Comparison of ENCODE assay signal across 27 cellular contexts in the genomic region with DNA sequence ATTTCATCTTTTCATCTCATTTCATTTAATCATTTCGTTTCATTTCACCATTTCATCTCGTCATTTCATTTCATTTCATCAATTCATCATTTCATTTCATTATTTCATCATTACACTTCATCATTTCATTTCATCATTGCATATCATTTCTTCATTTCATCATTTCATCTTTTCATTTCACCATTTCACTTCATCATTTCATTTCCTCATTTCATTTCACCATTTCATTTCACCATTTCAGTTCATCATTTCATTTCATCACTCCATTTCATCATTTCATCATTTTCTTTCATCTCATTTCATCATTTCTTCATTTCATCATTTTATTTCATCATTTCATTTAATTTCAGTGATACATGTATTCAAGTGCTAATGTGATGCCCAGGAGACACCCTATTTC.
"Had no signal": no experiment of that assay in that cellular context is flagged by ENCODE, and none has a peak within 500 bp of the region (broad histone marks: within the 10 kb centered on the region; RNA-seq: fewer than 3 reads in every experiment).

No MANE protein-coding gene starts in this region.

- H3K9me3 ChIP-seq: adrenal gland, body of pancreas, esophagus muscularis mucosa, gastroesophageal sphincter had no signal

- H3K4me3 ChIP-seq: adrenal gland, body of pancreas, esophagus muscularis mucosa, gastroesophageal sphincter, heart right ventricle, hepatocyte had no signal

- H3K4me1 ChIP-seq: adrenal gland, body of pancreas, foreskin keratinocyte had no signal

- H3K4me2 ChIP-seq: hepatocyte had no signal

- H2AFZ ChIP-seq: hepatocyte had no signal

- ATAC-seq: activated CD8-positive, alpha-beta T cell treated with anti-CD3 and anti-CD28 coated beads for 36 hours; activated naive CD8-positive, alpha-beta T cell treated with anti-CD3 and anti-CD28 coated beads, Interleukin-2, amount 50 U/mL, for 24 hours; activated T-cell treated with anti-CD3 and anti-CD28 coated beads, Interleukin-2, amount 50 U/mL, for 4 hours; body of pancreas; effector memory CD8-positive, alpha-beta T cell; foreskin keratinocyte; gastroesophageal sphincter; heart right ventricle; WTC11 had no signal

- H3K79me2 ChIP-seq: hepatocyte had no signal

- DNase-seq: activated CD4-positive, alpha-beta T cell treated with anti-CD3 and anti-CD28 coated beads for 48 hours; activated CD4-positive, alpha-beta T cell treated with anti-CD3 and anti-CD28 coated beads, Interleukin-2, amount 50 U/mL, for 1 hour; activated CD4-positive, alpha-beta T cell treated with anti-CD3 and anti-CD28 coated beads, Interleukin-2, amount 50 U/mL, for 48 hours; activated CD8-positive, alpha-beta memory T cell treated with anti-CD3 and anti-CD28 coated beads for 24 hours; activated CD8-positive, alpha-beta T cell treated with anti-CD3 and anti-CD28 coated beads for 36 hours; activated effector memory CD4-positive, alpha-beta T cell treated with anti-CD3 and anti-CD28 coated beads, Interleukin-2, amount 50 U/mL, for 16 hours; activated naive CD4-positive, alpha-beta T cell treated with anti-CD3 and anti-CD28 coated beads for 36 hours; activated naive CD8-positive, alpha-beta T cell treated with anti-CD3 and anti-CD28 coated beads for 36 hours; activated naive CD8-positive, alpha-beta T cell treated with anti-CD3 and anti-CD28 coated beads, Interleukin-2, amount 50 U/mL, for 24 hours; activated T-cell treated with anti-CD3 and anti-CD28 coated beads, Interleukin-2, amount 50 U/mL, for 4 hours; adrenal gland; amygdala; aorta; body of pancreas; caudate nucleus; cortex of kidney; dermis blood vessel endothelial cell; effector CD4-positive, alpha-beta T cell; effector memory CD8-positive, alpha-beta T cell; foreskin keratinocyte; heart right ventricle; T-helper 2 cell had no signal

- H3K27ac ChIP-seq: adrenal gland, body of pancreas, esophagus muscularis mucosa, foreskin keratinocyte, gastroesophageal sphincter, heart right ventricle, hepatocyte, VCaP had no signal

- H3K36me3 ChIP-seq: adrenal gland, esophagus muscularis mucosa, gastroesophageal sphincter, heart right ventricle had no signal
